Comparison of ENCODE assay signal across 9 cellular contexts in genomic region chr3:121998030-121998580, GRCh38. TPM values are rescaled to one million over a fixed set of nuclear protein-coding genes. Genes with fewer than 3 reads are reported as not detected.
DNase-seq lines count a peak whose midpoint lies in the region; ATAC-seq and TF ChIP-seq lines count a peak whose summit lies in the region.
"Had no signal": no experiment of that assay in that cellular context is flagged by ENCODE, and none has a peak within 500 bp of the region (broad histone marks: within the 10 kb centered on the region; RNA-seq: fewer than 3 reads in every experiment).

No MANE protein-coding gene starts in this region.

- WGBS in thyroid gland, 2 donors, result 73 to 84% methylated on average over 4 of the region's 4 CpGs

- POLR2A ChIA-PET in BJ (lab: Charles Lee), result no interaction called here

- no peak overlapping the region for H3K27ac ChIP-seq in thyroid gland

- H3K36me3 ChIP-seq in BJ (ENCODE audit: control insufficient read depth, insufficient read depth, low read length), result no peaks in the 10 kb centered on the region
- H3K36me3 ChIP-seq in thyroid gland, result peaks cover 0 to 6% of the 10 kb centered on the region in 2 donors
- H3K36me3 ChIP-seq: stomach had no signal

- intact Hi-C loops in thyroid gland (cut with DNase I), result no loop called here

- TF ChIP-seq CTCF in BJ (IDR thresholded peaks at IDR 0.05; ENCODE audit: insufficient read depth, low read depth, low read length) (no peak), thyroid gland (IDR thresholded peaks at IDR 0.05) (no peak)

- CTCF ChIA-PET in BJ (lab: Yijun Ruan, JAX), result no interaction called here

- H3K27me3 ChIP-seq in BJ (ENCODE audit: control insufficient read depth, insufficient read depth, low read length) (no peaks in the 10 kb centered on the region; the same call in 1 of the 2 replicates), thyroid gland (no peaks in the 10 kb centered on the region)

- H3K4me3 ChIP-seq in BJ (ENCODE audit: low read depth, low read length), result no peak overlapping the region
- H3K4me3 ChIP-seq in thyroid gland (replicated peaks in 1 of 3), result no peak overlapping the region
- H3K4me3 ChIP-seq: stomach had no signal

- H3K4me1 ChIP-seq in thyroid gland, result peaks cover 0 to 11% of the 10 kb centered on the region in 2 donors

- TF ChIP-seq POLR2A in thyroid gland (IDR thresholded peaks at IDR 0.05), result no peak

- ATAC-seq in GM19397 (IDR thresholded peaks at IDR 0.05; ENCODE audit: unreplicated experiment), result no peak
- no peak for ATAC-seq in GM18867 (IDR thresholded peaks at IDR 0.05; ENCODE audit: unreplicated experiment)

- no peaks in the 10 kb centered on the region for H3K9me3 ChIP-seq in thyroid gland
- H3K9me3 ChIP-seq: stomach had no signal

- peak; percentile 7 for DNase-seq in BJ (ENCODE audit: low read depth)
- peak; percentile 68 for DNase-seq in H4 (ENCODE audit: low spot score)
- DNase-seq in SIG-M5 treated with dmso at 0.1 percent for 504 hours (lab: John Stamatoyannopoulos, UW; ENCODE audit: unreplicated experiment), result peak; percentile 91
- DNase-seq in hepatic stellate cell (ENCODE audit: low spot score), result peak; percentile 17
- no peak for DNase-seq in thyroid gland
- no peak for DNase-seq in activated CD4-positive, alpha-beta T cell treated with anti-CD3 and anti-CD28 coated beads, Interleukin-2, amount 50 U/mL, for 1 hour
- DNase-seq: stomach had no signal

RNA-seq across cellular contexts. Expression of gene ILDR1, which starts 23.9 kb away (rescaled TPM):
- polyA plus RNA-seq in BJ (2011; rRNA removed), result not detected in 2 replicates
- not detected in 2 replicates for polyA minus RNA-seq in BJ (2011; rRNA and poly(A)+ RNA removed)
- not detected in 2 replicates for total RNA-seq in H4 (2014; rRNA removed; shearing (Covaris generic))
- total RNA-seq in thyroid gland, result 10 to 100 TPM in 2 of 4 donors, 1 to 10 TPM in 2; 4.3 to 12.0 (median 8.7) TPM

RNA-seq across cellular contexts. Expression of gene CD86, which starts 57.1 kb away (rescaled TPM):
- polyA plus RNA-seq in BJ (2011; rRNA removed), result not detected in 2 replicates
- polyA minus RNA-seq in BJ (2011; rRNA and poly(A)+ RNA removed), result not detected in 2 replicates
- total RNA-seq in H4 (2014; rRNA removed; shearing (Covaris generic)), result 0.39 and 1.6 TPM in 2 replicates
- 1 to 10 TPM in 3 of 4 donors, under 1 TPM in 1; 0.49 to 4.2 (median 1.8) TPM for total RNA-seq in thyroid gland

Comparison
In these comparisons a context has a peak if more than half of its experiments do, and no peak if none do; other contexts are left out.
1. DNase-seq: peak in BJ (single experiment), H4 (single experiment), SIG-M5 treated with dmso at 0.1 percent for 504 hours (single experiment) and hepatic stellate cell (single experiment); none in thyroid gland (0 of 2) and activated CD4-positive, alpha-beta T cell treated with anti-CD3 and anti-CD28 coated beads, Interleukin-2, amount 50 U/mL, for 1 hour (single experiment).